In genomic region chr1:93613895-93614294, GRCh38 we compare ENCODE assay signal across 11 cellular contexts.
DNase-seq lines count a peak whose midpoint lies in the region; ATAC-seq and TF ChIP-seq lines count a peak whose summit lies in the region.
"Had no signal": no experiment of that assay in that cellular context is flagged by ENCODE, and none has a peak within 500 bp of the region (broad histone marks: within the 10 kb centered on the region; RNA-seq: fewer than 3 reads in every experiment).

No MANE protein-coding gene starts in this region.

- TF ChIP-seq POLR2A in body of pancreas (IDR thresholded peaks at IDR 0.05), result peak in 1 of 3 donors; percentile 35

- TF ChIP-seq CTCF in body of pancreas (IDR thresholded peaks at IDR 0.05) (no peak), retinal pigment epithelial cell (conservative IDR thresholded peaks at IDR 0.05; ENCODE audit: low read depth, low read length) (no peak)

- peaks cover 38% of the 10 kb centered on the region for H3K4me1 ChIP-seq in body of pancreas

- H3K9me3 ChIP-seq in body of pancreas, result no peaks in the 10 kb centered on the region

- 5 to 21% methylated on average over 10 to 11 of the region's 11 CpGs for WGBS in body of pancreas, 2 donors

- in situ Hi-C loops in G401 (cut with HindIII; ENCODE audit: low sequenced_read_pairs), result no loop called here

- intact Hi-C loops in body of pancreas (cut with DNase I) (no loop called here), left ventricle myocardium superior (cut with micrococcal nuclease) (no loop called here)

- peak; percentile 59 for ATAC-seq in body of pancreas
- ATAC-seq in left ventricle myocardium superior, result peak; percentile 73
- no peak for ATAC-seq in HG03196 (IDR thresholded peaks at IDR 0.05; ENCODE audit: unreplicated experiment)

- DNase-seq in G401 (ENCODE audit: low spot score), result peak; percentile 32
- DNase-seq in body of pancreas, result peak; percentile 42 to 66 (median 64)
- peak; percentile 67 for DNase-seq in left ventricle myocardium superior
- no peak for DNase-seq in retinal pigment epithelial cell (ENCODE audit: low read depth)
- no peak for DNase-seq in UCSD-AML1 (lab: John Stamatoyannopoulos, UW; ENCODE audit: unreplicated experiment)
- DNase-seq in germinal center (ENCODE audit: low spot score), result no peak
- DNase-seq in NCI-H128 (lab: John Stamatoyannopoulos, UW; ENCODE audit: unreplicated experiment), result no peak
- DNase-seq: activated CD4-positive, alpha-beta memory T cell treated with anti-CD3 and anti-CD28 coated beads, Interleukin-2, amount 10 ng/mL, durations not matched to agents 7 days and 5 days; NCI-H526 treated with DMSO at 0.1 percent for 48 hours; occipital lobe had no signal

- no peaks in the 10 kb centered on the region for H3K27me3 ChIP-seq in body of pancreas

- peak overlapping the region; percentile 48 to 75 (median 68) for H3K27ac ChIP-seq in body of pancreas

- H3K4me3 ChIP-seq in body of pancreas, result peak overlapping the region in 1 of 2 donors; percentile 15
- peak overlapping the region; percentile 47 for H3K4me3 ChIP-seq in retinal pigment epithelial cell (ENCODE audit: low read length)

- H3K36me3 ChIP-seq in body of pancreas (replicated peaks in 1 of 2; ENCODE audit: insufficient read depth in 1 of 2, low read depth in 2 of 2), result no peaks in the 10 kb centered on the region

Comparison
In these comparisons a context has a peak if more than half of its experiments do, and no peak if none do; other contexts are left out.
1. DNase-seq: peak in G401 (single experiment), body of pancreas (4 of 4) and left ventricle myocardium superior (single experiment); none in retinal pigment epithelial cell (single experiment), UCSD-AML1 (single experiment), germinal center (single experiment) and NCI-H128 (single experiment).